Comparison of ENCODE assay signal across 1 cellular context in the genomic region with DNA sequence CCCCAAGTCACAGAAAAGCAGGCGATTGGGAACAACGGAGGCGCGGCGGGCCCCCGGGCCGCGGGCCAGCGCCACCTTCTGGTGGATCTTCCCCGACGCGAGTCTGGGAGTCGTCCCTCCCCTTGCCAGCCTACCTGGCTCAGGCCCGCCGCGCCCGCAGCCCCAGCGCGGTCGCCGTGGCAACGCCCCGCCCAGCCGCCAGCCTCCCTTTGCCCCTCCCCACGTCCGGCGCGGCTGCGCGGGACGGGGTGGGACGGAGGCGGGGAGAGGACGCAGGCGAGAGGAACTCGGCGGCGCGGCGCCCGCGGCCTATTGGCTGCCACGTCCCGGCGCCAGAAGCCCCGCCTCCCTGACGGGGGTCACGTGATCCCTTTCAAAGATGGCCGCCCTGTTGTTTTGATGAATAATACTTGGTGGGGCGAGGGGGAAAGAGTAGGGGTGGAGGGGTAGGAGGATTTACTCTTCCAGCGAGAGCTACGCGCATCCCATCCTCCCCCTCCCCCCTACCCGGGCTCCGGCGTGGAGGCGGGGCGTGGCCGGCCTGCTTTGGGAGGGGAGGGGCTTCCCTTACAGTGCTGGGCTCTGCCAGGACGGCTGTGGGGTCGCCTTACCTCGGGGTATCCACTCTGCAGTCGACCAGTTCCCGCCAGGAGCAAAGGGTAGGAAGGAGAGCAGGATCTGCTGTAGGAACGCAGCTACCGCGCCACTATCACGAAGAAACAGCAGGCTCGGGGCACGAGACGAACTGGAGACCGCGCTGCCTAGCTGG.
TF ChIP-seq lines count a peak whose summit lies in the region.

UBE4B (plus strand) TSS at position 369 of the 769 bp plus-strand sequence. CDS start 713 bp downstream, outside the sequence.

TF ChIP-seq in K562, 482 proteins besides CTCF, POLR2A, EP300 and RAD21 (continued from another document and continues in another):
- TF ChIP-seq MITF (IDR thresholded peaks at IDR 0.05) (peak; percentile 86; the same call in 1 of the 2 replicates), HOXB6 (CRISPR knock-in tag; IDR thresholded peaks at IDR 0.05; ENCODE audit: borderline replicate concordance) (no peak), ZBTB7A (IDR thresholded peaks at IDR 0.05; ENCODE audit: borderline replicate concordance, control insufficient read depth, low read depth, low read length) (peak; percentile 87), ZNF668 (CRISPR knock-in tag; IDR thresholded peaks at IDR 0.05) (no peak), ZNF224 (CRISPR knock-in tag; IDR thresholded peaks at IDR 0.05) (no peak), ZKSCAN1 (IDR thresholded peaks at IDR 0.05; ENCODE audit: low read depth, low read length) (no peak), CCNT2 (IDR thresholded peaks at IDR 0.05; ENCODE audit: borderline replicate concordance, extremely low read depth, insufficient read length, low read depth, low read length) (peak; percentile 92), ZBTB40 (IDR thresholded peaks at IDR 0.05) (no peak), ZBTB40 (CRISPR knock-in tag; IDR thresholded peaks at IDR 0.05) (no peak; the same call in 1 of the 2 replicates), ZNF282 (CRISPR knock-in tag; IDR thresholded peaks at IDR 0.05) (no peak; the same call in 1 of the 2 replicates), DMBX1 (CRISPR knock-in tag; IDR thresholded peaks at IDR 0.05; ENCODE audit: borderline replicate concordance) (peak; percentile 12; the same call in 1 of the 2 replicates), MEIS2 (IDR thresholded peaks at IDR 0.05; ENCODE audit: partially characterized antibody) (peak; percentile 92), CREB1 (IDR thresholded peaks at IDR 0.05) (peak; percentile 37; the same call in 1 of the 2 replicates), CREB1 (CRISPR knock-in tag; IDR thresholded peaks at IDR 0.05) (peak; percentile 41; the same call in 1 of the 2 replicates), THAP7 (CRISPR knock-in tag; IDR thresholded peaks at IDR 0.05) (peak; percentile 23; the same call in 1 of the 2 replicates), PML (IDR thresholded peaks at IDR 0.05; ENCODE audit: low read length) (peak; percentile 64), MED1 (CRISPR knock-in tag; IDR thresholded peaks at IDR 0.05; ENCODE audit: borderline replicate concordance) (no peak), RBM39 (optimal IDR thresholded peaks at IDR 0.05; ENCODE audit: low read depth, low read length) (no peak), SRSF9 (IDR thresholded peaks at IDR 0.05; ENCODE audit: borderline replicate concordance, low read depth, low read length) (no peak), HEY1 (CRISPR knock-in tag; IDR thresholded peaks at IDR 0.05; ENCODE audit: borderline replicate concordance) (0 out of 2 replicates have a peak, but pooled peaks have one; percentile 42), ZNF551 (CRISPR knock-in tag; IDR thresholded peaks at IDR 0.05) (no peak), MXI1 (IDR thresholded peaks at IDR 0.05; ENCODE audit: low read depth, low read length) (peak; percentile 95), POLR2AphosphoS5 (IDR thresholded peaks at IDR 0.05; ENCODE audit: control insufficient read depth, insufficient read depth, low read depth, low read length) (peak; percentile 83; the same call in 1 of the 2 replicates)
- TF ChIP-seq, protein P1, sequence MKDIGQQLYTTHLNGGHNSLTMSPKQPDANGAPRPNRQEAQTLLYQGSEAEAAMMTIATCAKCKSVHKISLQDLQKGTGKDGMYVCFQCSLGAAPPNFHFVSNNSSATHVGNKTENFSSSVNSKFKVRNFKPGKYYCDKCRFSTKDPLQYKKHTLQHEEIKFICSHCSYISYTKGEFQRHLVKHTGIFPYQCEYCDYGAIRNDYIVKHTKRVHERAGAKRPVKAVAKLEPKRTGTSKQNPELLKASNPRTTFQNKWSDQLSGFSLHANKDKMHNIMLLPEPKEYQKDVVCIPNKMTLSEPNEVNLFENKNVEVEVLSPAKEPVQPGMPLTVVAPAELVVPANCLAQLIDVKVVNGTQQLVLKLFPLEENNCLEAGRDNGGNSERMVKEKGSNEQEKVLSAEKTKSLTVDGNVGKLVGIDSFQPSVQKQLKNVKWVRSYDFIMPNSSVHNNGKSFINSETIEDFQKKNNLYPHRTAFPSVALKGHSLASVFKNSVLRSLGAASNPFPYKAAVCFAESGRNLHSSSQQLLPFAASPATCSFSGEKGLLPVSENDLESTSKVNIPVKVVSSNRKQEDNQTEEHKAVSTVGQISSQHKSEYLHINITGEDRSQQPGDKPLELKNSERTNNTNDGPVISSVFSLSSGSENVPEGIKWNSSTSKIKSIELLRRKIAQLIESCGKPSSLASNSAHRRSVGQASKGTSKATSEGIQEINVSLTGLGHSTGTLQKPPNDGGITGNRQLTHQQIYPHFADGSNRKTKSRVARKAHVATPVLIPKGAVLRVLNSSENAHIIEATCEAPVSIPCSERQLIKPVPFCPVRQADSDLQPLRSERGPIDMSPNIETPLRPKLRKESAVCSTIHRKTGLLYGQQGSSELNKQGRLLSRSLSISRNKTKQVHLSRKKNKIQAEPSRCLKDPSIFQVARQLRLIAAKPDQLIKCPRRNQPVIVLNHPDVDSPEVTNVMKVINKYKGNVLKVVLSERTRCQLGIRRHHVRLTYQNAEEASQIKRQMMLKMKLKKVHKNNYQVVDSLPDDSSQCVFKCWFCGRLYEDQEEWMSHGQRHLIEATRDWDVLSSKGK (CRISPR knock-in tag; IDR thresholded peaks at IDR 0.05): no peak
- TF ChIP-seq, protein P2, sequence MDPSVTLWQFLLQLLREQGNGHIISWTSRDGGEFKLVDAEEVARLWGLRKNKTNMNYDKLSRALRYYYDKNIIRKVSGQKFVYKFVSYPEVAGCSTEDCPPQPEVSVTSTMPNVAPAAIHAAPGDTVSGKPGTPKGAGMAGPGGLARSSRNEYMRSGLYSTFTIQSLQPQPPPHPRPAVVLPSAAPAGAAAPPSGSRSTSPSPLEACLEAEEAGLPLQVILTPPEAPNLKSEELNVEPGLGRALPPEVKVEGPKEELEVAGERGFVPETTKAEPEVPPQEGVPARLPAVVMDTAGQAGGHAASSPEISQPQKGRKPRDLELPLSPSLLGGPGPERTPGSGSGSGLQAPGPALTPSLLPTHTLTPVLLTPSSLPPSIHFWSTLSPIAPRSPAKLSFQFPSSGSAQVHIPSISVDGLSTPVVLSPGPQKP (CRISPR knock-in tag; IDR thresholded peaks at IDR 0.05): no peak
- TF ChIP-seq, protein P3, sequence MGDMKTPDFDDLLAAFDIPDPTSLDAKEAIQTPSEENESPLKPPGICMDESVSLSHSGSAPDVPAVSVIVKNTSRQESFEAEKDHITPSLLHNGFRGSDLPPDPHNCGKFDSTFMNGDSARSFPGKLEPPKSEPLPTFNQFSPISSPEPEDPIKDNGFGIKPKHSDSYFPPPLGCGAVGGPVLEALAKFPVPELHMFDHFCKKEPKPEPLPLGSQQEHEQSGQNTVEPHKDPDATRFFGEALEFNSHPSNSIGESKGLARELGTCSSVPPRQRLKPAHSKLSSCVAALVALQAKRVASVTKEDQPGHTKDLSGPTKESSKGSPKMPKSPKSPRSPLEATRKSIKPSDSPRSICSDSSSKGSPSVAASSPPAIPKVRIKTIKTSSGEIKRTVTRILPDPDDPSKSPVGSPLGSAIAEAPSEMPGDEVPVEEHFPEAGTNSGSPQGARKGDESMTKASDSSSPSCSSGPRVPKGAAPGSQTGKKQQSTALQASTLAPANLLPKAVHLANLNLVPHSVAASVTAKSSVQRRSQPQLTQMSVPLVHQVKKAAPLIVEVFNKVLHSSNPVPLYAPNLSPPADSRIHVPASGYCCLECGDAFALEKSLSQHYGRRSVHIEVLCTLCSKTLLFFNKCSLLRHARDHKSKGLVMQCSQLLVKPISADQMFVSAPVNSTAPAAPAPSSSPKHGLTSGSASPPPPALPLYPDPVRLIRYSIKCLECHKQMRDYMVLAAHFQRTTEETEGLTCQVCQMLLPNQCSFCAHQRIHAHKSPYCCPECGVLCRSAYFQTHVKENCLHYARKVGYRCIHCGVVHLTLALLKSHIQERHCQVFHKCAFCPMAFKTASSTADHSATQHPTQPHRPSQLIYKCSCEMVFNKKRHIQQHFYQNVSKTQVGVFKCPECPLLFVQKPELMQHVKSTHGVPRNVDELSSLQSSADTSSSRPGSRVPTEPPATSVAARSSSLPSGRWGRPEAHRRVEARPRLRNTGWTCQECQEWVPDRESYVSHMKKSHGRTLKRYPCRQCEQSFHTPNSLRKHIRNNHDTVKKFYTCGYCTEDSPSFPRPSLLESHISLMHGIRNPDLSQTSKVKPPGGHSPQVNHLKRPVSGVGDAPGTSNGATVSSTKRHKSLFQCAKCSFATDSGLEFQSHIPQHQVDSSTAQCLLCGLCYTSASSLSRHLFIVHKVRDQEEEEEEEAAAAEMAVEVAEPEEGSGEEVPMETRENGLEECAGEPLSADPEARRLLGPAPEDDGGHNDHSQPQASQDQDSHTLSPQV (IDR thresholded peaks at IDR 0.05): peak; percentile 67; the same call in 1 of the 2 replicates
- TF ChIP-seq, protein P4, sequence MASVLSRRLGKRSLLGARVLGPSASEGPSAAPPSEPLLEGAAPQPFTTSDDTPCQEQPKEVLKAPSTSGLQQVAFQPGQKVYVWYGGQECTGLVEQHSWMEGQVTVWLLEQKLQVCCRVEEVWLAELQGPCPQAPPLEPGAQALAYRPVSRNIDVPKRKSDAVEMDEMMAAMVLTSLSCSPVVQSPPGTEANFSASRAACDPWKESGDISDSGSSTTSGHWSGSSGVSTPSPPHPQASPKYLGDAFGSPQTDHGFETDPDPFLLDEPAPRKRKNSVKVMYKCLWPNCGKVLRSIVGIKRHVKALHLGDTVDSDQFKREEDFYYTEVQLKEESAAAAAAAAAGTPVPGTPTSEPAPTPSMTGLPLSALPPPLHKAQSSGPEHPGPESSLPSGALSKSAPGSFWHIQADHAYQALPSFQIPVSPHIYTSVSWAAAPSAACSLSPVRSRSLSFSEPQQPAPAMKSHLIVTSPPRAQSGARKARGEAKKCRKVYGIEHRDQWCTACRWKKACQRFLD (CRISPR knock-in tag; IDR thresholded peaks at IDR 0.05): peak; percentile 75; the same call in 1 of the 2 replicates
